ENCODE assay signal across 8 cellular contexts in the genomic region with DNA sequence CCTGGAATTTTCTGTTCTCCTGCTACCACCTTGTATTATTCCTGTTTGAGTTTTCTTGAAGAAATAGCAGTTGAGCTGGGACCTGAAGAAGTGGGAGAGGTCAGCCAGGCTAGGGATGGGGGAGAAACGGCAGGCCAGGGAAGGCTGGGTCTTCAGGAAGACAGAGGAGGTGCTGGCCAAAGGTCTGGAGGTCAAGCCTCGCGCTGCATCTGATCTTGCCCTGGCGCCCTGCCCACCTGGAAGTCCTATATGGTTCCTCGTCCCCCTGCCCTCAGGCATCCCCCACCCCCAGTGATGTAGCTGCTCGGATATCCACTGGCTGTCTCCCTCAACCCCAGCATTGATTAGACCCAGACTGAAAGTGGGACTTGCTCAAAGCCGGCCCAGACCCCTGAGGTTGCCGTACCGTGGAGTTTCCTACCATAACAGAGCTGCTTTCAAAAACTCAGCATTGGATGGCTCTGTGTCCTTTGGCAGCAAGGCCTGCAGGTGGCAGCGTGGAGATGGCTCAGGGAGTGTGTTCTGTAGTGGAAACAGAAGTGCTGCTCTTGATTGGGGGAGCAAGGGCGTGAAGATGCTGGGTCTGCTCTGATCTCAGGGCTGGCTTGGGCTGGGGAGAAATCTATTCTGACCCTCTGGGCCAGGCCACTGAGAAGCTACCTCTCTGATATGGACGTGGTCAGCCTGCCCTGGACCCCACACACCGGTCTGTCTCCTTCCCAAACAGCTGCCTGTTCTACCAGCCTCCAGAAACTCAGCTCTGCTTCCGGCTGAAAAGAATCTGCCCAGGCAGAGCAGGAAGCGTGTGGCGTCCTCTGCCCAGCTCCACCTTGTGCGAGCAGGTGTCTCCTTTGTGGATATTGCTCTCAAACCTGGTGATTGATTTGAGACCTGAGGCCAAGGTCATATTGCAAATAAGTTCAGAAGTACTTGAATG.
DNase-seq lines count a peak whose midpoint lies in the region; ATAC-seq and TF ChIP-seq lines count a peak whose summit lies in the region.

No MANE protein-coding gene starts in this region.

- no peaks in the 10 kb centered on the region for H3K9me3 ChIP-seq in CD4-positive, CD25-positive, alpha-beta regulatory T cell (ENCODE audit: control insufficient read depth in 2 of 2, low read length in 2 of 2)
- no peaks in the 10 kb centered on the region for H3K9me3 ChIP-seq in Loucy (ENCODE audit: insufficient read depth, low read depth, low read length)
- H3K9me3 ChIP-seq in adipocyte (ENCODE audit: control insufficient read depth, low read length), result no peaks in the 10 kb centered on the region
- no peaks in the 10 kb centered on the region for H3K9me3 ChIP-seq in left ventricle myocardium inferior (replicated peaks)

- TF ChIP-seq CTCF in Loucy (conservative IDR thresholded peaks at IDR 0.05; ENCODE audit: low read length) (peak; percentile 74), left ventricle myocardium inferior (IDR thresholded peaks at IDR 0.05; ENCODE audit: borderline replicate concordance) (peak; percentile 68)

- H3K4me2 ChIP-seq in Loucy (ENCODE audit: low read depth, low read length, poor library complexity, severe bottlenecking), result no peak overlapping the region

- no peaks in the 10 kb centered on the region for H3K4me1 ChIP-seq in CD4-positive, CD25-positive, alpha-beta regulatory T cell (ENCODE audit: control insufficient read depth, insufficient read depth, low read length, poor library complexity, severe bottlenecking)
- H3K4me1 ChIP-seq in Loucy (ENCODE audit: insufficient read depth, low read length, poor library complexity, severe bottlenecking) (no peaks in the 10 kb centered on the region), adipocyte (ENCODE audit: control insufficient read depth, insufficient read depth, low read length) (peaks cover 18% of the 10 kb centered on the region), left ventricle myocardium inferior (peaks cover 18% of the 10 kb centered on the region)

- no peak overlapping the region for H3K27ac ChIP-seq in CD4-positive, CD25-positive, alpha-beta regulatory T cell (ENCODE audit: insufficient read depth, low read length, poor library complexity, severe bottlenecking)
- H3K27ac ChIP-seq in left ventricle myocardium inferior (replicated peaks), result no peak overlapping the region

- H3K9ac ChIP-seq in Loucy (ENCODE audit: low read depth, low read length, poor library complexity, severe bottlenecking) (no peak overlapping the region), adipocyte (ENCODE audit: low read length) (no peak overlapping the region)

- H2AFZ ChIP-seq in Loucy (ENCODE audit: low read length), result peak overlapping the region; percentile 28; the same call in 1 of the 2 replicates

- intact Hi-C loops in left ventricle myocardium inferior (cut with micrococcal nuclease), result no loop called here

- peak; percentile 60 to 71 for ATAC-seq in CD4-positive, CD25-positive, alpha-beta regulatory T cell (ENCODE audit: low read depth in 2 of 2)
- peak; percentile 95 for ATAC-seq in GM19372 (IDR thresholded peaks at IDR 0.05; ENCODE audit: low read depth, unreplicated experiment)
- ATAC-seq in HG02763 (IDR thresholded peaks at IDR 0.05; ENCODE audit: unreplicated experiment), result no peak

- no peak overlapping the region for H3K4me3 ChIP-seq in CD4-positive, CD25-positive, alpha-beta regulatory T cell (ENCODE audit: low read depth, low read length)
- H3K4me3 ChIP-seq in Loucy (ENCODE audit: low read length, poor library complexity, severe bottlenecking), result no peak overlapping the region
- no peak overlapping the region for H3K4me3 ChIP-seq in adipocyte (ENCODE audit: low read length)
- H3K4me3 ChIP-seq in left ventricle myocardium inferior, result no peak overlapping the region

- DNase-seq in CD4-positive, CD25-positive, alpha-beta regulatory T cell, result peak in 2 of 3 donors; percentile 33 to 69
- DNase-seq in RKO (ENCODE audit: low spot score) (peak; percentile 81), adipocyte (ENCODE audit: low read depth) (peak; percentile 52), left ventricle myocardium inferior (peak; percentile 28), retina (peak; percentile 78)

- no peaks in the 10 kb centered on the region for H3K36me3 Mint-ChIP-seq in CD4-positive, CD25-positive, alpha-beta regulatory T cell

- no peaks in the 10 kb centered on the region for H3K9me2 ChIP-seq in Loucy (replicated peaks; ENCODE audit: low read depth, low read length)

- no peaks in the 10 kb centered on the region for H3K79me2 ChIP-seq in Loucy (ENCODE audit: insufficient read depth, low read length)

- no peaks in the 10 kb centered on the region for H3F3A ChIP-seq in Loucy (ENCODE audit: low read depth)

- H3K4me3 Mint-ChIP-seq in CD4-positive, CD25-positive, alpha-beta regulatory T cell, result no peak overlapping the region

- peaks cover 5 to 26% (median 12%) of the 10 kb centered on the region in 4 donors for H3K4me1 Mint-ChIP-seq in CD4-positive, CD25-positive, alpha-beta regulatory T cell

- no peaks in the 10 kb centered on the region for H4K20me1 ChIP-seq in Loucy (ENCODE audit: insufficient read depth, low read length, poor library complexity, severe bottlenecking)

- H3K27me3 ChIP-seq in CD4-positive, CD25-positive, alpha-beta regulatory T cell (ENCODE audit: control insufficient read depth, insufficient read depth, low read length), result no peaks in the 10 kb centered on the region
- H3K27me3 ChIP-seq in Loucy (ENCODE audit: insufficient read depth, low read length, poor library complexity, severe bottlenecking) (no peaks in the 10 kb centered on the region), adipocyte (replicated peaks; ENCODE audit: control insufficient read depth, insufficient read depth, low read length) (no peaks in the 10 kb centered on the region), left ventricle myocardium inferior (ENCODE audit: low read depth) (no peaks in the 10 kb centered on the region)

- H3K9me3 Mint-ChIP-seq in CD4-positive, CD25-positive, alpha-beta regulatory T cell, result no peaks in the 10 kb centered on the region

- no peaks in the 10 kb centered on the region for H3K27me3 Mint-ChIP-seq in CD4-positive, CD25-positive, alpha-beta regulatory T cell

- peak overlapping the region in 2 of 3 donors; percentile 49 to 59 for H3K27ac Mint-ChIP-seq in CD4-positive, CD25-positive, alpha-beta regulatory T cell

- peaks cover 2% of the 10 kb centered on the region for H3K36me3 ChIP-seq in CD4-positive, CD25-positive, alpha-beta regulatory T cell (ENCODE audit: control insufficient read depth, insufficient read depth, low read length)
- no peaks in the 10 kb centered on the region for H3K36me3 ChIP-seq in Loucy (ENCODE audit: insufficient read depth, low read length)
- no peaks in the 10 kb centered on the region for H3K36me3 ChIP-seq in adipocyte (ENCODE audit: control insufficient read depth, insufficient read depth, low read length, severe bottlenecking)
- no peaks in the 10 kb centered on the region for H3K36me3 ChIP-seq in left ventricle myocardium inferior

Comparison
In these comparisons a context has a peak if more than half of its experiments do, and no peak if none do; other contexts are left out.
1. DNase-seq: peak in every context shown above with its lines; median percentile 81 in RKO; 78 in retina; 52 in adipocyte; 51 in CD4-positive, CD25-positive, alpha-beta regulatory T cell; 28 in left ventricle myocardium inferior.